15 cellular contexts compared by ENCODE assay signal in genomic region chr20:47758517-47759450, GRCh38.
"Had no signal": no experiment of that assay in that cellular context is flagged by ENCODE, and none has a peak within 500 bp of the region (broad histone marks: within the 10 kb centered on the region; RNA-seq: fewer than 3 reads in every experiment).

No MANE protein-coding gene starts in this region.

- H2AFZ ChIP-seq: neural progenitor cell had no signal

- H3K4me1 ChIP-seq: pancreas had no signal

- ATAC-seq: activated naive CD4-positive, alpha-beta T cell treated with anti-CD3 and anti-CD28 coated beads, Interleukin-2, amount 50 U/mL, for 72 hours; activated T-cell treated with anti-CD3 and anti-CD28 coated beads, Interleukin-2, amount 50 U/mL, for 4 hours; gastroesophageal sphincter; left lobe of liver; pancreas had no signal

- H3K9ac ChIP-seq: neural progenitor cell had no signal

- H3K4me3 ChIP-seq: gastroesophageal sphincter, neural progenitor cell, pancreas, thyroid gland, uterus had no signal

- H3K9me3 Mint-ChIP-seq: activated naive CD4-positive, alpha-beta T cell treated with anti-CD3 and anti-CD28 coated beads, Interleukin-2, amount 50 U/mL, for 72 hours; activated T-cell treated with anti-CD3 and anti-CD28 coated beads, Interleukin-2, amount 50 U/mL, for 4 hours; naive B cell; neural progenitor cell had no signal

- H3K27ac ChIP-seq: gastroesophageal sphincter, neural progenitor cell, pancreas, thyroid gland had no signal

- H3K4me1 Mint-ChIP-seq: naive B cell had no signal

- H3K4me3 Mint-ChIP-seq: activated T-cell treated with anti-CD3 and anti-CD28 coated beads, Interleukin-2, amount 50 U/mL, for 4 hours; naive B cell; neural progenitor cell had no signal

- H3K36me3 ChIP-seq: neural progenitor cell, pancreas, thyroid gland, uterus had no signal

- H3K27me3 ChIP-seq: gastroesophageal sphincter, neural progenitor cell, thyroid gland, uterus had no signal

- H3K9me3 ChIP-seq: gastroesophageal sphincter, pancreas, thyroid gland, uterus had no signal

- DNase-seq: activated CD4-positive, alpha-beta T cell treated with anti-CD3 and anti-CD28 coated beads for 1 hour; activated CD4-positive, alpha-beta T cell treated with anti-CD3 and anti-CD28 coated beads, Interleukin-2, amount 50 U/mL, for 4 hours; activated effector memory CD4-positive, alpha-beta T cell treated with Interleukin-2 at 50 U/mL for 16 hours; activated T-cell treated with anti-CD3 and anti-CD28 coated beads, Interleukin-2, amount 50 U/mL, for 4 hours; amniotic stem cell; caudate nucleus; naive B cell; pancreas; stimulated activated CD4-positive, alpha-beta T cell treated with anti-CD3 and anti-CD28 coated beads, Interleukin-2, amount 100 ng/mL, for 24 hours; thyroid gland; uterus had no signal

- H3K36me3 Mint-ChIP-seq: activated naive CD4-positive, alpha-beta T cell treated with anti-CD3 and anti-CD28 coated beads, Interleukin-2, amount 50 U/mL, for 72 hours had no signal
